ENCODE assay signal across 15 cellular contexts in genomic region chr9:124720429-124721108, GRCh38. TPM values are rescaled to one million over a fixed set of nuclear protein-coding genes. Genes with fewer than 3 reads are reported as not detected.
DNase-seq lines count a peak whose midpoint lies in the region; ATAC-seq, FAIRE-seq and TF ChIP-seq lines count a peak whose summit lies in the region.
"Had no signal": no experiment of that assay in that cellular context is flagged by ENCODE, and none has a peak within 500 bp of the region (broad histone marks: within the 10 kb centered on the region; RNA-seq: fewer than 3 reads in every experiment).

No MANE protein-coding gene starts in this region.

- H3K4me3 Mint-ChIP-seq in H9 (no peak overlapping the region), brain (no peak overlapping the region)

- H3K36me3 ChIP-seq in parathyroid adenoma (ENCODE audit: control insufficient read depth, insufficient read depth, low read length), result no peaks in the 10 kb centered on the region
- H3K36me3 ChIP-seq: HAP-1 had no signal

- H3K4me1 ChIP-seq in H9 (ENCODE audit: insufficient read depth, low read length) (peaks cover 5% of the 10 kb centered on the region), parathyroid adenoma (peaks cover 7% of the 10 kb centered on the region)

- H3K14ac ChIP-seq in H9 (ENCODE audit: insufficient read depth, low read length), result no peak overlapping the region

- H4K91ac ChIP-seq in H9 (ENCODE audit: insufficient read length, low read depth, low read length), result no peak overlapping the region

- H3K27me3 Mint-ChIP-seq in H9 (ENCODE audit: low read depth) (no peaks in the 10 kb centered on the region), brain (no peaks in the 10 kb centered on the region)

- H3K9ac ChIP-seq in H9 (ENCODE audit: extremely low read depth, insufficient read length, low read length) (no peak overlapping the region), parathyroid adenoma (no peak overlapping the region)

- peak overlapping the region in 2 of 3 experiments; percentile 25 to 87; a peak in 2 of 7 replicates for H3K27ac Mint-ChIP-seq in H9
- H3K27ac Mint-ChIP-seq in brain, result peak overlapping the region in 3 of 5 experiments; percentile 9 to 65 (median 35)

- H4K5ac ChIP-seq in H9 (ENCODE audit: insufficient read length, low read depth, low read length), result no peak overlapping the region

- DNase-seq in H9 (no peak), RCC 7860 (ENCODE audit: low spot score) (no peak), T-helper 9 cell (no peak), hippocampal formation (lab: John Stamatoyannopoulos, UW) (no peak)
- DNase-seq in activated CD4-positive, alpha-beta T cell treated with anti-CD3 and anti-CD28 coated beads, Interleukin-2, amount 50 U/mL, for 48 hours, result no peak
- DNase-seq: NCI-H1092, NCI-H2081 treated with DMSO at 0.1 percent for 48 hours, NCI-H524, Right ventricle myocardium superior had no signal

- H2AFZ ChIP-seq in H9 (ENCODE audit: low read length) (no peak overlapping the region), parathyroid adenoma (no peak overlapping the region)

- H3K4ac ChIP-seq in H9 (ENCODE audit: low read depth, low read length), result no peak overlapping the region

- no peaks in the 10 kb centered on the region for H3K23me2 ChIP-seq in H9 (ENCODE audit: insufficient read length, low read depth, low read length, poor library complexity, severe bottlenecking)

- H4K20me1 ChIP-seq in H9 (ENCODE audit: control insufficient read depth, insufficient read depth, insufficient read length), result no peaks in the 10 kb centered on the region

- TF ChIP-seq CTCF in H9 (conservative IDR thresholded peaks at IDR 0.05), result no peak
- no peak for TF ChIP-seq CTCF in brain (conservative IDR thresholded peaks at IDR 0.05)
- no peak for TF ChIP-seq CTCF in parathyroid adenoma (IDR thresholded peaks at IDR 0.05)

- no peak overlapping the region for H2BK20ac ChIP-seq in H9 (ENCODE audit: low read depth, low read length, poor library complexity, severe bottlenecking)

- H3K4me2 ChIP-seq in H9 (ENCODE audit: insufficient read depth, insufficient read length, low read length) (no peak overlapping the region), parathyroid adenoma (ENCODE audit: low read length) (peak overlapping the region; percentile 44)

- peaks cover 9 to 13% of the 10 kb centered on the region in 2 experiments for H3K4me1 Mint-ChIP-seq in H9
- peaks cover 39% of the 10 kb centered on the region for H3K4me1 Mint-ChIP-seq in brain

- H3K27ac ChIP-seq in H9 (ENCODE audit: insufficient read length, low read depth, low read length), result no peak overlapping the region
- H3K27ac ChIP-seq in parathyroid adenoma, result peak overlapping the region; percentile 39
- H3K27ac ChIP-seq: C4-2B had no signal

- peak; percentile 67 for FAIRE-seq in RCC 7860 (lab: Jason Lieb, UNC)
- FAIRE-seq: GM12892 had no signal

- H3K79me2 ChIP-seq in H9 (ENCODE audit: insufficient read depth, low read length) (no peaks in the 10 kb centered on the region), parathyroid adenoma (no peaks in the 10 kb centered on the region)

- H3K56ac ChIP-seq in H9 (ENCODE audit: insufficient read length, low read depth, low read length), result no peak overlapping the region

- H2BK120ac ChIP-seq in H9 (ENCODE audit: low read depth, low read length, poor library complexity, severe bottlenecking), result no peak overlapping the region

- H3K4me3 ChIP-seq in parathyroid adenoma (ENCODE audit: low read depth, low read length), result no peak overlapping the region
- H3K4me3 ChIP-seq: HAP-1 had no signal

- no peak overlapping the region for H2AK5ac ChIP-seq in H9 (ENCODE audit: insufficient read length, low read length)

- H4K8ac ChIP-seq in H9 (replicated peaks; ENCODE audit: insufficient read length, low read depth, low read length), result no peak overlapping the region

- H3K18ac ChIP-seq in H9 (ENCODE audit: insufficient read length, low read depth, low read length), result no peak overlapping the region

- ATAC-seq in HG03139 (IDR thresholded peaks at IDR 0.05; ENCODE audit: unreplicated experiment), result no peak

- H2BK15ac ChIP-seq in H9 (ENCODE audit: low read depth, low read length), result no peak overlapping the region

- peaks cover 2 to 9% (median 8%) of the 10 kb centered on the region in 3 experiments; a peak in 5 of 7 replicates for H3K36me3 Mint-ChIP-seq in H9 (ENCODE audit: insufficient read depth in 1 of 3, low read depth in 3 of 3)
- peaks cover 8% of the 10 kb centered on the region for H3K36me3 Mint-ChIP-seq in brain

- no peak overlapping the region for H3K23ac ChIP-seq in H9 (ENCODE audit: insufficient read length, low read depth, low read length)

- peaks cover 6% of the 10 kb centered on the region for H3K79me1 ChIP-seq in H9 (ENCODE audit: insufficient read depth, low read depth, low read length, poor library complexity, severe bottlenecking)

- H3K27me3 ChIP-seq in H9 (ENCODE audit: insufficient read depth, low read length) (no peaks in the 10 kb centered on the region), parathyroid adenoma (ENCODE audit: control insufficient read depth, insufficient read depth, low read length) (no peaks in the 10 kb centered on the region)

- H3K9me3 Mint-ChIP-seq in H9, result no peaks in the 10 kb centered on the region
- H3K9me3 Mint-ChIP-seq in brain, result no peaks in the 10 kb centered on the region

- H2BK5ac ChIP-seq in H9 (ENCODE audit: insufficient read length, low read length), result no peak overlapping the region

- H3T11ph ChIP-seq in H9 (ENCODE audit: low read length), result no peak overlapping the region

- WGBS in H9 (ENCODE audit: extremely low coverage, insufficient read length, low lambda C conversion rate), result no CpG with 5 or more reads among the region's 3 CpGs

- no peaks in the 10 kb centered on the region for H3K9me3 ChIP-seq in H9 (ENCODE audit: control insufficient read depth, low read depth, low read length)
- no peaks in the 10 kb centered on the region for H3K9me3 ChIP-seq in parathyroid adenoma (ENCODE audit: control insufficient read depth, low read length)
- H3K9me3 ChIP-seq: HAP-1 had no signal

- no peak overlapping the region for H2BK12ac ChIP-seq in H9 (ENCODE audit: insufficient read length, low read depth, low read length)

RNA-seq across cellular contexts. Expression of gene NR6A1, which starts 50.5 kb away (rescaled TPM):
- total RNA-seq in H9 (2021), result 98.9 and 99.3 TPM in 2 replicates
- polyA plus RNA-seq in brain (ENCODE audit: insufficient read depth, low read depth, low replicate concordance), result 0.53 TPM

RNA-seq across cellular contexts. Expression of gene OLFML2A, which starts 56.4 kb away (rescaled TPM):
- 5.8 and 6.0 TPM in 2 replicates for total RNA-seq in H9 (2021)
- 6.3 TPM for polyA plus RNA-seq in brain (ENCODE audit: insufficient read depth, low read depth, low replicate concordance)
